ENCODE assay signal across 17 cellular contexts in genomic region chr4:158995963-158996362, GRCh38.
A peak's percentile ranks its signal among the peaks of the same experiment; 100 is the strongest.
DNase-seq lines count a peak whose midpoint lies in the region; ATAC-seq, FAIRE-seq and TF ChIP-seq lines count a peak whose summit lies in the region.
"Had no signal": no experiment of that assay in that cellular context is flagged by ENCODE, and none has a peak within 500 bp of the region (broad histone marks: within the 10 kb centered on the region; RNA-seq: fewer than 3 reads in every experiment).

No MANE protein-coding gene starts in this region.

- dilution Hi-C loops in mammary epithelial cell (cut with HindIII; ENCODE audit: low sequenced_read_pairs) (no loop called here), endothelial cell of umbilical vein (cut with MboI; ENCODE audit: extremely low pct_ligation_motif_present, low sequenced_read_pairs) (no loop called here)

- H3K9me3 ChIP-seq in mammary epithelial cell (replicated peaks; ENCODE audit: insufficient read depth, low read length) (no peaks in the 10 kb centered on the region), breast epithelium (no peaks in the 10 kb centered on the region), endothelial cell of umbilical vein (replicated peaks; ENCODE audit: control insufficient read depth, insufficient read depth, low read length) (no peaks in the 10 kb centered on the region), right lobe of liver (no peaks in the 10 kb centered on the region), HAP-1 (no peaks in the 10 kb centered on the region), psoas muscle (no peaks in the 10 kb centered on the region)
- H3K9me3 ChIP-seq: BLaER1, Caco-2 had no signal

- ATAC-seq in right lobe of liver (peak in 2 of 4 donors; percentile 42 to 48), psoas muscle (no peak)
- ATAC-seq: GM23338 had no signal

- H3K4me1 ChIP-seq in mammary epithelial cell (ENCODE audit: insufficient read depth, low read length) (peaks cover 22% of the 10 kb centered on the region), breast epithelium (no peaks in the 10 kb centered on the region), endothelial cell of umbilical vein (ENCODE audit: control insufficient read depth, extremely low read depth, insufficient read depth, low read length) (peaks cover 11% of the 10 kb centered on the region), right lobe of liver (peaks cover 0 to 28% (median 10%) of the 10 kb centered on the region in 4 donors), HAP-1 (peaks cover 12% of the 10 kb centered on the region), psoas muscle (no peaks in the 10 kb centered on the region)
- H3K4me1 ChIP-seq: BLaER1, Caco-2 had no signal

- POLR2A ChIA-PET in endothelial cell of umbilical vein (lab: Charles Lee) = no interaction called here

- peak overlapping the region; percentile 38 for H3K9ac ChIP-seq in mammary epithelial cell (ENCODE audit: insufficient read depth, low read length)
- no peak overlapping the region for H3K9ac ChIP-seq in endothelial cell of umbilical vein (replicated peaks; ENCODE audit: extremely low read depth, insufficient read depth, low read length)
- H3K9ac ChIP-seq: BLaER1 had no signal

- no peaks in the 10 kb centered on the region for H4K20me1 ChIP-seq in mammary epithelial cell (ENCODE audit: insufficient read depth, low read length)
- no peaks in the 10 kb centered on the region for H4K20me1 ChIP-seq in endothelial cell of umbilical vein (replicated peaks; ENCODE audit: control insufficient read depth, extremely low read depth, insufficient read depth, low read length)
- H4K20me1 ChIP-seq: BLaER1 had no signal

- TF ChIP-seq POLR2A in breast epithelium (IDR thresholded peaks at IDR 0.05) (no peak), endothelial cell of umbilical vein (IDR thresholded peaks at IDR 0.05; ENCODE audit: low read depth, low read length) (no peak), right lobe of liver (IDR thresholded peaks at IDR 0.05) (no peak)

- no peaks in the 10 kb centered on the region for H3K9me1 ChIP-seq in endothelial cell of umbilical vein (replicated peaks; ENCODE audit: control insufficient read depth, extremely low read depth, insufficient read depth, low read length)

- TF ChIP-seq CTCF in mammary epithelial cell (conservative IDR thresholded peaks at IDR 0.05 in 1 of 2, IDR thresholded peaks at IDR 0.05 in 1 of 2; ENCODE audit: extremely low read depth in 1 of 2, insufficient read depth in 1 of 2, low read depth in 1 of 2, low read length in 2 of 2) = no peak
- no peak for TF ChIP-seq CTCF in breast epithelium (IDR thresholded peaks at IDR 0.05)
- TF ChIP-seq CTCF in endothelial cell of umbilical vein (IDR thresholded peaks at IDR 0.05; ENCODE audit: extremely low read depth in 1 of 2, insufficient read depth in 1 of 2, low read depth in 1 of 2, low read length in 2 of 2) = no peak
- TF ChIP-seq CTCF in right lobe of liver (IDR thresholded peaks at IDR 0.05) = no peak
- no peak for TF ChIP-seq CTCF in psoas muscle (IDR thresholded peaks at IDR 0.05)

- BruUV-seq in mammary epithelial cell (replicated peaks; lab: Mats Ljungman, UMichigan) (no TSS peak), endothelial cell of umbilical vein (replicated peaks; lab: Mats Ljungman, UMichigan) (no TSS peak)

- H3K27ac ChIP-seq in mammary epithelial cell (ENCODE audit: insufficient read depth, low read depth, low read length) = peak overlapping the region; percentile 82
- H3K27ac ChIP-seq in breast epithelium = no peak overlapping the region
- peak overlapping the region; percentile 69 for H3K27ac ChIP-seq in endothelial cell of umbilical vein (ENCODE audit: insufficient read depth, low read depth, low read length)
- peak overlapping the region in 2 of 3 donors; percentile 37 to 45 for H3K27ac ChIP-seq in right lobe of liver
- H3K27ac ChIP-seq in psoas muscle = no peak overlapping the region
- H3K27ac ChIP-seq: 22Rv1, BLaER1 had no signal

- no peaks in the 10 kb centered on the region for H3K79me2 ChIP-seq in mammary epithelial cell (ENCODE audit: insufficient read depth, low read length)
- no peaks in the 10 kb centered on the region for H3K79me2 ChIP-seq in endothelial cell of umbilical vein (ENCODE audit: control insufficient read depth, insufficient read depth, low read length)

- CTCF ChIA-PET in mammary epithelial cell (lab: Charles Lee; ENCODE audit: low non-redundant PET) = no interaction called here
- CTCF ChIA-PET in endothelial cell of umbilical vein (lab: Charles Lee) = interaction anchor here (0.9 to 1.3 kb wide), 2 partner anchors 111 to 139 kb away, joined by 4 to 5 read pairs; no protein-coding TSS in a partner anchor

- no peak overlapping the region for H3K4me2 ChIP-seq in mammary epithelial cell (ENCODE audit: insufficient read depth, low read depth, low read length)
- no peak overlapping the region for H3K4me2 ChIP-seq in endothelial cell of umbilical vein (ENCODE audit: insufficient read depth, low read length)
- H3K4me2 ChIP-seq: BLaER1, GM23338 had no signal

- H3K36me3 ChIP-seq in mammary epithelial cell (ENCODE audit: insufficient read depth, low read length) (no peaks in the 10 kb centered on the region), breast epithelium (no peaks in the 10 kb centered on the region), endothelial cell of umbilical vein (ENCODE audit: control insufficient read depth in 2 of 2, extremely low read depth in 1 of 2, insufficient read depth in 2 of 2, low read length in 2 of 2) (no peaks in the 10 kb centered on the region), right lobe of liver (no peaks in the 10 kb centered on the region), HAP-1 (replicated peaks) (no peaks in the 10 kb centered on the region), psoas muscle (ENCODE audit: insufficient read depth in 1 of 2, low read depth in 1 of 2) (no peaks in the 10 kb centered on the region)
- H3K36me3 ChIP-seq: BLaER1 had no signal

- in situ Hi-C loops in mammary epithelial cell (cut with MboI; ENCODE audit: low sequenced_read_pairs in 2 of 2) (loop anchor here in 1 of 2 donors (10.0 kb wide), 1 partner anchor 109 kb away; the partner anchor contains the start of gene RAPGEF2), HAP-1 (cut with MboI; ENCODE audit: low sequenced_read_pairs) (no loop called here)

- no peak for DNase-seq in mammary epithelial cell
- DNase-seq in breast epithelium (ENCODE audit: low spot score in 2 of 2) = no peak
- DNase-seq in endothelial cell of umbilical vein (ENCODE audit: low read depth, low spot score) = no peak
- DNase-seq in right lobe of liver = no peak
- DNase-seq in HAP-1 (ENCODE audit: low spot score in 2 of 2) = no peak
- no peak for DNase-seq in psoas muscle
- DNase-seq in stimulated activated CD4-positive, alpha-beta T cell treated with anti-CD3 and anti-CD28 coated beads, Interleukin-1b, Interleukin-23, amount 100 ng/mL, for 48 hours = no peak
- DNase-seq: AML-193; Caco-2; CD8-positive, alpha-beta memory T cell; DND-41; GDM1; H9 had no signal

- H3K27me3 ChIP-seq in mammary epithelial cell (ENCODE audit: insufficient read depth, low read length) (no peaks in the 10 kb centered on the region), breast epithelium (no peaks in the 10 kb centered on the region), endothelial cell of umbilical vein (ENCODE audit: control insufficient read depth in 2 of 2, insufficient read depth in 2 of 2, low read length in 2 of 2) (no peaks in the 10 kb centered on the region), right lobe of liver (no peaks in the 10 kb centered on the region), HAP-1 (ENCODE audit: low read depth) (no peaks in the 10 kb centered on the region), psoas muscle (ENCODE audit: insufficient read depth in 3 of 3, low read length in 2 of 3) (no peaks in the 10 kb centered on the region)
- H3K27me3 ChIP-seq: BLaER1 had no signal

- WGBS in mammary epithelial cell (ENCODE audit: low coverage, missing lambda C conversion rate) = 87% methylated on average over 8 of the region's 8 CpGs
- WGBS in right lobe of liver (ENCODE audit: insufficient coverage, low coverage, low lambda C conversion rate, missing lambda C conversion rate) = 27% methylated on average over 8 of the region's 8 CpGs
- 72 to 81% (median 79%) methylated on average over 8 of the region's 8 CpGs for WGBS in psoas muscle, 3 donors

- H3K4me3 ChIP-seq in mammary epithelial cell (replicated peaks in 1 of 3; ENCODE audit: insufficient read depth in 1 of 3, low read depth in 2 of 3, low read length in 3 of 3) (no peak overlapping the region), breast epithelium (no peak overlapping the region), endothelial cell of umbilical vein (replicated peaks in 1 of 3; ENCODE audit: insufficient read depth in 1 of 3, low read depth in 1 of 3, low read length in 3 of 3) (no peak overlapping the region), right lobe of liver (no peak overlapping the region), HAP-1 (no peak overlapping the region), psoas muscle (no peak overlapping the region)
- H3K4me3 ChIP-seq: BLaER1, GM23338 had no signal

- intact Hi-C loops in mammary epithelial cell (cut with micrococcal nuclease) (loop anchor here (10.0 kb wide), 1 partner anchor 179 kb away; no protein-coding TSS in a partner anchor), breast epithelium (cut with DNase I; ENCODE audit: low total_unique reads) (loop anchor here (5.0 kb wide), 1 partner anchor 219 kb away; no protein-coding TSS in a partner anchor), endothelial cell of umbilical vein (cut with micrococcal nuclease) (no loop called here), right lobe of liver (cut with DNase I) (no loop called here), psoas muscle (cut with DNase I) (no loop called here)

- no peak for FAIRE-seq in endothelial cell of umbilical vein (lab: Jason Lieb, UNC)
- FAIRE-seq: GM12892 had no signal

- no peak overlapping the region for H2AFZ ChIP-seq in mammary epithelial cell (ENCODE audit: low read depth, low read length)
- H2AFZ ChIP-seq in endothelial cell of umbilical vein (ENCODE audit: low read depth, low read length) = no peak overlapping the region

TF ChIP-seq in endothelial cell of umbilical vein, 7 proteins besides CTCF, POLR2A, EP300 and RAD21:
- TF ChIP-seq GATA2 (IDR thresholded peaks at IDR 0.05; ENCODE audit: insufficient read depth, insufficient read length, low read depth, low read length) = no peak
- TF ChIP-seq EZH2 (IDR thresholded peaks at IDR 0.05; ENCODE audit: borderline replicate concordance, low read depth, low read length, severe bottlenecking) = no peak
- TF ChIP-seq FOS (IDR thresholded peaks at IDR 0.05; ENCODE audit: borderline replicate concordance, insufficient read depth, low read length) = no peak
- no peak for TF ChIP-seq JUN (IDR thresholded peaks at IDR 0.05; ENCODE audit: borderline replicate concordance, insufficient read depth, insufficient read length, low read depth)
- TF ChIP-seq MYC (IDR thresholded peaks at IDR 0.05; ENCODE audit: low read depth, low read length) = no peak
- TF ChIP-seq POLR2AphosphoS5 (IDR thresholded peaks at IDR 0.05; ENCODE audit: insufficient read depth, low read depth, low read length) = no peak
- TF ChIP-seq, protein P1, sequence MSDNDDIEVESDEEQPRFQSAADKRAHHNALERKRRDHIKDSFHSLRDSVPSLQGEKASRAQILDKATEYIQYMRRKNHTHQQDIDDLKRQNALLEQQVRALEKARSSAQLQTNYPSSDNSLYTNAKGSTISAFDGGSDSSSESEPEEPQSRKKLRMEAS (IDR thresholded peaks at IDR 0.05; ENCODE audit: insufficient read depth, insufficient read length) = no peak

Comparison
In these comparisons a context has a peak if more than half of its experiments do, and no peak if none do; other contexts are left out.
1. H3K27ac ChIP-seq: peak in mammary epithelial cell (single experiment), endothelial cell of umbilical vein (single experiment) and right lobe of liver (2 of 3); none in breast epithelium (0 of 2) and psoas muscle (single experiment).
2. intact Hi-C loops: an anchor here in mammary epithelial cell (10.0 kb wide) and breast epithelium (5.0 kb wide); none called in endothelial cell of umbilical vein, right lobe of liver and psoas muscle.